ENCODE assay signal across 17 cellular contexts in the genomic region with DNA sequence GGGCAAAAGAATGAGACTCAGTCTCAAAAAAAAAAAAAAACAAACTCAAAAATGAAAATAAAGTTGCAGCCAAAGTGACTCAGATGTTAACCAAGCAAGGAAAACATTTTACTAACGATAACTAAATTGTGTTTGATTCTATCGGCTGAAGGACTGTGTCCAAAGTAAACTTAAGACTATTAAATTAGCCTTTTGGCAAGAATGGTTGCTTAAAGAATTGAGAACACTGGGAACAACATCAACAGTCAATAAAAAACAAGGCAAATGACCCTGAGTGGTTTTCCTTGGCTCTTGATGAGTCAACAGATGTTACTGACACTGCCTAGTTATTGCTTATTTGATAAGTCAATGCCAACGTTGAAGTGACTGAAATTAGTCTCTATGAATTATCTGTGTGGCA. TPM values are rescaled to one million over a fixed set of nuclear protein-coding genes. Genes with fewer than 3 reads are reported as not detected.
A peak's percentile ranks its signal among the peaks of the same experiment; 100 is the strongest.
DNase-seq lines count a peak whose midpoint lies in the region; ATAC-seq and TF ChIP-seq lines count a peak whose summit lies in the region.
"Had no signal": no experiment of that assay in that cellular context is flagged by ENCODE, and none has a peak within 500 bp of the region (broad histone marks: within the 10 kb centered on the region; RNA-seq: fewer than 3 reads in every experiment).

No MANE protein-coding gene starts in this region.

- H3K4me1 ChIP-seq in Panc1 (ENCODE audit: control insufficient read depth, insufficient read depth, low read length) (peaks cover 4% of the 10 kb centered on the region; the same call in 1 of the 2 replicates), skeletal muscle satellite cell (ENCODE audit: control insufficient read depth, insufficient read depth, low read length) (no peaks in the 10 kb centered on the region), thyroid gland (no peaks in the 10 kb centered on the region)
- H3K4me1 ChIP-seq: upper lobe of right lung had no signal

- H3K9me3 ChIP-seq in Panc1 (ENCODE audit: control insufficient read depth, insufficient read depth, low read depth, low read length): no peaks in the 10 kb centered on the region
- H3K9me3 ChIP-seq in skeletal muscle satellite cell (replicated peaks; ENCODE audit: low read length): no peaks in the 10 kb centered on the region
- no peaks in the 10 kb centered on the region for H3K9me3 ChIP-seq in thyroid gland
- H3K9me3 ChIP-seq: upper lobe of right lung had no signal

- H3K27ac ChIP-seq in Panc1 (ENCODE audit: low read length): no peak overlapping the region
- no peak overlapping the region for H3K27ac ChIP-seq in thyroid gland
- H3K27ac ChIP-seq: cardiac muscle cell, PC-9, upper lobe of right lung had no signal

- TF ChIP-seq CTCF in Panc1 (IDR thresholded peaks at IDR 0.05) (no peak), epithelial cell of proximal tubule (conservative IDR thresholded peaks at IDR 0.05; ENCODE audit: low read depth, low read length) (no peak), thyroid gland (IDR thresholded peaks at IDR 0.05) (no peak)

- in situ Hi-C loops in Panc1 (cut with HindIII; ENCODE audit: low pct_unique_long_range_greater_than_20kb, low sequenced_read_pairs): no loop called here

- TF ChIP-seq POLR2A in thyroid gland (IDR thresholded peaks at IDR 0.05): no peak

- H3K36me3 ChIP-seq in Panc1 (ENCODE audit: control insufficient read depth, insufficient read depth, low read length) (no peaks in the 10 kb centered on the region), skeletal muscle satellite cell (ENCODE audit: insufficient read depth, low read length) (no peaks in the 10 kb centered on the region), thyroid gland (peaks cover 0 to 3% of the 10 kb centered on the region in 2 donors)
- H3K36me3 ChIP-seq: upper lobe of right lung had no signal

- H3K27me3 ChIP-seq in Panc1 (ENCODE audit: control insufficient read depth, insufficient read depth, low read length): no peaks in the 10 kb centered on the region
- no peaks in the 10 kb centered on the region for H3K27me3 ChIP-seq in skeletal muscle satellite cell (ENCODE audit: control insufficient read depth, insufficient read depth, low read length)
- H3K27me3 ChIP-seq in thyroid gland: no peaks in the 10 kb centered on the region
- H3K27me3 ChIP-seq: cardiac muscle cell, upper lobe of right lung had no signal

- CTCF ChIA-PET in Panc1 (lab: Charles Lee): no interaction called here

- no peak overlapping the region for H3K9ac ChIP-seq in skeletal muscle satellite cell (ENCODE audit: low read depth, low read length)

- WGBS in thyroid gland, 2 donors: 42 to 52% methylated on average over 3 of the region's 3 CpGs

- peak overlapping the region; percentile 1 for H3K4me2 ChIP-seq in skeletal muscle satellite cell (ENCODE audit: low read length)
- H3K4me2 ChIP-seq: PC-9 had no signal

- TSS peak; percentile 52 for BruUV-seq in Panc1 (replicated peaks; lab: Mats Ljungman, UMichigan)

- H3K4me3 ChIP-seq in Panc1 (ENCODE audit: low read depth in 2 of 2, low read length in 2 of 2) (no peak overlapping the region), epithelial cell of proximal tubule (ENCODE audit: low read depth, low read length) (no peak overlapping the region), skeletal muscle satellite cell (ENCODE audit: low read length) (no peak overlapping the region), thyroid gland (replicated peaks in 1 of 3) (no peak overlapping the region)
- H3K4me3 ChIP-seq: cardiac muscle cell, PC-9, upper lobe of right lung had no signal

- ATAC-seq in Panc1: peak; percentile 83
- ATAC-seq: naive thymus-derived CD8-positive, alpha-beta T cell; upper lobe of right lung had no signal

- POLR2A ChIA-PET in Panc1 (lab: Charles Lee): no interaction called here

- intact Hi-C loops in Panc1 (cut with micrococcal nuclease; ENCODE audit: unreplicated experiment): no loop called here
- intact Hi-C loops in thyroid gland (cut with DNase I): no loop called here

- peak; percentile 3 for DNase-seq in NCI-H2196 treated with DMSO at 0.1 percent for 48 hours (lab: John Stamatoyannopoulos, UW; ENCODE audit: unreplicated experiment)
- no peak for DNase-seq in NCI-H2196 (lab: John Stamatoyannopoulos, UW; ENCODE audit: unreplicated experiment)
- no peak for DNase-seq in Panc1 (ENCODE audit: low read depth, low spot score)
- peak; percentile 6 for DNase-seq in epithelial cell of proximal tubule (ENCODE audit: low read depth)
- DNase-seq in mucosa of gallbladder (ENCODE audit: low spot score): no peak
- no peak for DNase-seq in SKM-1 treated with dmso at 0.1 percent for 144 hours (lab: John Stamatoyannopoulos, UW; ENCODE audit: unreplicated experiment)
- DNase-seq in thyroid gland: no peak
- DNase-seq: activated naive CD4-positive, alpha-beta T cell; GF-D8; naive thymus-derived CD8-positive, alpha-beta T cell; NCI-H2227 treated with DMSO at 0.1 percent for 48 hours; stimulated activated CD4-positive, alpha-beta T cell treated with anti-CD3 and anti-CD28 coated beads, Interleukin-1b, Interleukin-23, amount 100 ng/mL, for 48 hours; upper lobe of right lung had no signal

RNA-seq across cellular contexts. Expression of gene POU3F2, which starts 36.7 kb away (rescaled TPM):
- not detected for total RNA-seq in Panc1 (2021; ENCODE audit: unreplicated experiment)
- polyA plus RNA-seq in Panc1 (2012; ENCODE audit: insufficient read length): not detected
- total RNA-seq in epithelial cell of proximal tubule: not detected in 2 replicates
- under 0.01 TPM in 1 of 2 replicates, not detected in the other for total RNA-seq in skeletal muscle satellite cell (2012; rRNA removed)
- not detected for total RNA-seq in mucosa of gallbladder
- not detected for total RNA-seq in thyroid gland
- total RNA-seq: liver; naive thymus-derived CD8-positive, alpha-beta T cell; PC-9; upper lobe of right lung had no signal
- polyA plus RNA-seq: liver; naive thymus-derived CD8-positive, alpha-beta T cell had no signal

Comparison
In these comparisons a context has a peak if more than half of its experiments do, and no peak if none do; other contexts are left out.
1. DNase-seq: peak in NCI-H2196 treated with DMSO at 0.1 percent for 48 hours (single experiment) and epithelial cell of proximal tubule (single experiment); none in NCI-H2196 (single experiment), Panc1 (single experiment), mucosa of gallbladder (single experiment), SKM-1 treated with dmso at 0.1 percent for 144 hours (single experiment) and thyroid gland (0 of 2).